In genomic region chr17:8109669-8110455, GRCh38 we compare ENCODE assay signal across 1 cellular context.
A peak's percentile ranks its signal among the peaks of the same experiment; 100 is the strongest.
TF ChIP-seq lines count a peak whose summit lies in the region.

No MANE protein-coding gene starts in this region.

TF ChIP-seq in K562, 482 proteins besides CTCF, POLR2A, EP300 and RAD21 (continued from another document and continues in another):
- no peak for TF ChIP-seq PKNOX1 (IDR thresholded peaks at IDR 0.05)
- TF ChIP-seq TCFL5 (CRISPR knock-in tag; conservative IDR thresholded peaks at IDR 0.05): no peak
- no peak for TF ChIP-seq ATF2 (CRISPR knock-in tag; IDR thresholded peaks at IDR 0.05)
- no peak for TF ChIP-seq ELF2 (CRISPR knock-in tag; IDR thresholded peaks at IDR 0.05)
- TF ChIP-seq GTF2A2 (tag; IDR thresholded peaks at IDR 0.05): no peak
- TF ChIP-seq SAP30 (IDR thresholded peaks at IDR 0.05; ENCODE audit: borderline replicate concordance, insufficient read depth, low read depth, low read length, poor library complexity, severe bottlenecking): no peak
- no peak for TF ChIP-seq RBM39 (optimal IDR thresholded peaks at IDR 0.05; ENCODE audit: low read depth, low read length)
- no peak for TF ChIP-seq MTA2 (IDR thresholded peaks at IDR 0.05; ENCODE audit: low read depth)
- TF ChIP-seq ARID4B (CRISPR knock-in tag; IDR thresholded peaks at IDR 0.05): no peak
- TF ChIP-seq, protein P1, sequence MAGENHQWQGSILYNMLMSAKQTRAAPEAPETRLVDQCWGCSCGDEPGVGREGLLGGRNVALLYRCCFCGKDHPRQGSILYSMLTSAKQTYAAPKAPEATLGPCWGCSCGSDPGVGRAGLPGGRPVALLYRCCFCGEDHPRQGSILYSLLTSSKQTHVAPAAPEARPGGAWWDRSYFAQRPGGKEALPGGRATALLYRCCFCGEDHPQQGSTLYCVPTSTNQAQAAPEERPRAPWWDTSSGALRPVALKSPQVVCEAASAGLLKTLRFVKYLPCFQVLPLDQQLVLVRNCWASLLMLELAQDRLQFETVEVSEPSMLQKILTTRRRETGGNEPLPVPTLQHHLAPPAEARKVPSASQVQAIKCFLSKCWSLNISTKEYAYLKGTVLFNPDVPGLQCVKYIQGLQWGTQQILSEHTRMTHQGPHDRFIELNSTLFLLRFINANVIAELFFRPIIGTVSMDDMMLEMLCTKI (IDR thresholded peaks at IDR 0.05; ENCODE audit: partially characterized antibody): no peak
- TF ChIP-seq FUS (optimal IDR thresholded peaks at IDR 0.05; ENCODE audit: low read depth, low read length): no peak
- no peak for TF ChIP-seq YBX1 (IDR thresholded peaks at IDR 0.05)
- TF ChIP-seq ELK1 (CRISPR knock-in tag; IDR thresholded peaks at IDR 0.05): no peak
- peak; percentile 28; the same call in 1 of the 2 replicates for TF ChIP-seq CBFB (CRISPR knock-in tag; IDR thresholded peaks at IDR 0.05)
- TF ChIP-seq MCM2 (IDR thresholded peaks at IDR 0.05; ENCODE audit: low read depth): no peak
- TF ChIP-seq, protein P2, sequence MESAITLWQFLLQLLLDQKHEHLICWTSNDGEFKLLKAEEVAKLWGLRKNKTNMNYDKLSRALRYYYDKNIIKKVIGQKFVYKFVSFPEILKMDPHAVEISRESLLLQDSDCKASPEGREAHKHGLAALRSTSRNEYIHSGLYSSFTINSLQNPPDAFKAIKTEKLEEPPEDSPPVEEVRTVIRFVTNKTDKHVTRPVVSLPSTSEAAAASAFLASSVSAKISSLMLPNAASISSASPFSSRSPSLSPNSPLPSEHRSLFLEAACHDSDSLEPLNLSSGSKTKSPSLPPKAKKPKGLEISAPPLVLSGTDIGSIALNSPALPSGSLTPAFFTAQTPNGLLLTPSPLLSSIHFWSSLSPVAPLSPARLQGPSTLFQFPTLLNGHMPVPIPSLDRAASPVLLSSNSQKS (CRISPR knock-in tag; IDR thresholded peaks at IDR 0.05): no peak
- TF ChIP-seq, protein P3, sequence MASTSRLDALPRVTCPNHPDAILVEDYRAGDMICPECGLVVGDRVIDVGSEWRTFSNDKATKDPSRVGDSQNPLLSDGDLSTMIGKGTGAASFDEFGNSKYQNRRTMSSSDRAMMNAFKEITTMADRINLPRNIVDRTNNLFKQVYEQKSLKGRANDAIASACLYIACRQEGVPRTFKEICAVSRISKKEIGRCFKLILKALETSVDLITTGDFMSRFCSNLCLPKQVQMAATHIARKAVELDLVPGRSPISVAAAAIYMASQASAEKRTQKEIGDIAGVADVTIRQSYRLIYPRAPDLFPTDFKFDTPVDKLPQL (IDR thresholded peaks at IDR 0.05; ENCODE audit: extremely low read depth, insufficient read length): no peak
- no peak for TF ChIP-seq ELF4 (CRISPR knock-in tag; IDR thresholded peaks at IDR 0.05)
- TF ChIP-seq CBX1 (IDR thresholded peaks at IDR 0.05; ENCODE audit: low read depth): no peak
- TF ChIP-seq TAF1 (IDR thresholded peaks at IDR 0.05; ENCODE audit: control insufficient read depth, extremely low read depth, insufficient read depth, low read length, severe bottlenecking): no peak
- no peak for TF ChIP-seq TSC22D4 (tag; IDR thresholded peaks at IDR 0.05)
- no peak for TF ChIP-seq BRD4 (IDR thresholded peaks at IDR 0.05)
- TF ChIP-seq ASH1L (IDR thresholded peaks at IDR 0.05; ENCODE audit: borderline replicate concordance, low read depth, partially characterized antibody): no peak
- TF ChIP-seq ZNF212 (CRISPR knock-in tag; IDR thresholded peaks at IDR 0.05): no peak
- TF ChIP-seq, protein P4, sequence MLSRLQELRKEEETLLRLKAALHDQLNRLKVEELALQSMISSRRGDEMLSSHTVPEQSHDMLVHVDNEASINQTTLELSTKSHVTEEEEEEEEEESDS (CRISPR knock-in tag; IDR thresholded peaks at IDR 0.05): no peak
- TF ChIP-seq FOXP4 (CRISPR knock-in tag; IDR thresholded peaks at IDR 0.05; ENCODE audit: borderline replicate concordance): no peak
- TF ChIP-seq COPS2 (conservative IDR thresholded peaks at IDR 0.05): no peak
- no peak for TF ChIP-seq PYGO2 (tag; IDR thresholded peaks at IDR 0.05)
- no peak for TF ChIP-seq CREM (IDR thresholded peaks at IDR 0.05; ENCODE audit: low read depth)
- no peak for TF ChIP-seq STAT5A (IDR thresholded peaks at IDR 0.05; ENCODE audit: borderline replicate concordance, low read length)
- TF ChIP-seq, protein P5, sequence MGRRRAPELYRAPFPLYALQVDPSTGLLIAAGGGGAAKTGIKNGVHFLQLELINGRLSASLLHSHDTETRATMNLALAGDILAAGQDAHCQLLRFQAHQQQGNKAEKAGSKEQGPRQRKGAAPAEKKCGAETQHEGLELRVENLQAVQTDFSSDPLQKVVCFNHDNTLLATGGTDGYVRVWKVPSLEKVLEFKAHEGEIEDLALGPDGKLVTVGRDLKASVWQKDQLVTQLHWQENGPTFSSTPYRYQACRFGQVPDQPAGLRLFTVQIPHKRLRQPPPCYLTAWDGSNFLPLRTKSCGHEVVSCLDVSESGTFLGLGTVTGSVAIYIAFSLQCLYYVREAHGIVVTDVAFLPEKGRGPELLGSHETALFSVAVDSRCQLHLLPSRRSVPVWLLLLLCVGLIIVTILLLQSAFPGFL (CRISPR knock-in tag; IDR thresholded peaks at IDR 0.05): no peak
- TF ChIP-seq CBFA2T3 (IDR thresholded peaks at IDR 0.05): no peak
- TF ChIP-seq ZNF699 (CRISPR knock-in tag; IDR thresholded peaks at IDR 0.05; ENCODE audit: insufficient replicate concordance): no peak
- TF ChIP-seq, protein P6, sequence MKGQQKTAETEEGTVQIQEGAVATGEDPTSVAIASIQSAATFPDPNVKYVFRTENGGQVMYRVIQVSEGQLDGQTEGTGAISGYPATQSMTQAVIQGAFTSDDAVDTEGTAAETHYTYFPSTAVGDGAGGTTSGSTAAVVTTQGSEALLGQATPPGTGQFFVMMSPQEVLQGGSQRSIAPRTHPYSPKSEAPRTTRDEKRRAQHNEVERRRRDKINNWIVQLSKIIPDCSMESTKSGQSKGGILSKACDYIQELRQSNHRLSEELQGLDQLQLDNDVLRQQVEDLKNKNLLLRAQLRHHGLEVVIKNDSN (CRISPR knock-in tag; IDR thresholded peaks at IDR 0.05): peak; percentile 46; the same call in 1 of the 2 replicates
- no peak for TF ChIP-seq TEAD1 (CRISPR knock-in tag; IDR thresholded peaks at IDR 0.05)
- no peak for TF ChIP-seq NFYB (IDR thresholded peaks at IDR 0.05; ENCODE audit: extremely low read depth, insufficient read length)
- TF ChIP-seq JUND (IDR thresholded peaks at IDR 0.05; ENCODE audit: borderline replicate concordance, low read depth, low read length): no peak
- TF ChIP-seq JUND (tag; IDR thresholded peaks at IDR 0.05; ENCODE audit: borderline replicate concordance, low read depth, low read length): no peak
- TF ChIP-seq, protein P7, sequence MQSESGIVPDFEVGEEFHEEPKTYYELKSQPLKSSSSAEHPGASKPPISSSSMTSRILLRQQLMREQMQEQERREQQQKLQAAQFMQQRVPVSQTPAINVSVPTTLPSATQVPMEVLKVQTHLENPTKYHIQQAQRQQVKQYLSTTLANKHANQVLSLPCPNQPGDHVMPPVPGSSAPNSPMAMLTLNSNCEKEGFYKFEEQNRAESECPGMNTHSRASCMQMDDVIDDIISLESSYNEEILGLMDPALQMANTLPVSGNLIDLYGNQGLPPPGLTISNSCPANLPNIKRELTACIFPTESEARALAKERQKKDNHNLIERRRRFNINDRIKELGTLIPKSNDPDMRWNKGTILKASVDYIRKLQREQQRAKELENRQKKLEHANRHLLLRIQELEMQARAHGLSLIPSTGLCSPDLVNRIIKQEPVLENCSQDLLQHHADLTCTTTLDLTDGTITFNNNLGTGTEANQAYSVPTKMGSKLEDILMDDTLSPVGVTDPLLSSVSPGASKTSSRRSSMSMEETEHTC (IDR thresholded peaks at IDR 0.05): no peak
- TF ChIP-seq KDM4B (IDR thresholded peaks at IDR 0.05; ENCODE audit: borderline replicate concordance in 2 of 2, low read depth in 1 of 2): no peak
- TF ChIP-seq POLR2AphosphoS5 (IDR thresholded peaks at IDR 0.05; ENCODE audit: control insufficient read depth, insufficient read depth, low read depth, low read length): no peak
- no peak for TF ChIP-seq ZKSCAN8 (CRISPR knock-in tag; IDR thresholded peaks at IDR 0.05)
- no peak for TF ChIP-seq ARID1B (IDR thresholded peaks at IDR 0.05)
- TF ChIP-seq RBM17 (IDR thresholded peaks at IDR 0.05; ENCODE audit: borderline replicate concordance, low read depth, low read length): no peak
- no peak for TF ChIP-seq ILF3 (IDR thresholded peaks at IDR 0.05; ENCODE audit: borderline replicate concordance)
- no peak for TF ChIP-seq RFX7 (CRISPR knock-in tag; IDR thresholded peaks at IDR 0.05)
